ENCODE assay signal across 1 cellular context in genomic region chr3:9022305-9022985, GRCh38.
A peak's percentile ranks its signal among the peaks of the same experiment; 100 is the strongest.
TF ChIP-seq lines count a peak whose summit lies in the region.

No MANE protein-coding gene starts in this region.

TF ChIP-seq in K562, 482 proteins besides CTCF, POLR2A, EP300 and RAD21 (continued from another document):
- TF ChIP-seq HDAC3 (IDR thresholded peaks at IDR 0.05; ENCODE audit: borderline replicate concordance, partially characterized antibody) (no peak), RFX1 (IDR thresholded peaks at IDR 0.05) (peak; percentile 64), HLTF (IDR thresholded peaks at IDR 0.05) (no peak)
